ENCODE assay signal across 9 cellular contexts in the genomic region with DNA sequence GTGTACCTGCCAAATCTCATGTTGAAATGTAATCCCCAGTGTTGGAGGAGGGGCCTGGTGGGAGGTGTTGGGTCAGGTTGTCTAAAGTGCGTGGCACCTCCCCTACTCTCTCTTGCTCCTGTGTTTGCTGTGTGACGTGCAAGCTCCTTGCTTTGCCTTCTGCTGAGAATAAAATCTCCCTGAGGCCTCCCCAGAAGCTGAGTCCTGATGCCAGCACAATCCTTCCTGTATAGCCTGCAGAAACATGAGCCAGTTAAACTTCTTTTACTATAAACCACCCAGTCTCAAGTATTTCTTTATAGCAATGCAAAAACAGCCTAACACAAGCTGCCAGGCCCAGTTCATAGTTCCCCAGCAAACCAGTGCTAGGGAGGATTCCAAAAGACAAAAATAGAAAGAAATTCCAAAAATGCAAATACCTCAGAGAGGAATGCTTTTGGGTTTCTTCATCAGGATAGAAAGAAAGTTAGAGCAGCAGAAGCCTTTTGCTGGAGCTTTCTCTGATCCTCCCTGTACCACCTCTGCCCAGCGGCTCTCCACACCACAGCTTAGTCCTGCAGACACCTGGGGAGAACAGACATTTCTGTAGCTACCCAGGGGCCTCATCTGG. TPM values are rescaled to one million over a fixed set of nuclear protein-coding genes. Genes with fewer than 3 reads are reported as not detected.
DNase-seq lines count a peak whose midpoint lies in the region; ATAC-seq, FAIRE-seq and TF ChIP-seq lines count a peak whose summit lies in the region.
"Had no signal": no experiment of that assay in that cellular context is flagged by ENCODE, and none has a peak within 500 bp of the region (broad histone marks: within the 10 kb centered on the region; RNA-seq: fewer than 3 reads in every experiment).

No MANE protein-coding gene starts in this region.

- no peak overlapping the region for H2BK15ac ChIP-seq in H1 (ENCODE audit: low read length)
- H2BK15ac ChIP-seq in mesenchymal stem cell (ENCODE audit: low read depth, poor library complexity, severe bottlenecking) = no peak overlapping the region

- H4K8ac ChIP-seq in H1 (ENCODE audit: extremely low read depth, insufficient read depth, low read length) = no peak overlapping the region
- H4K8ac ChIP-seq in mesenchymal stem cell (ENCODE audit: low read length) = no peak overlapping the region

- H2AFZ ChIP-seq in H1 (ENCODE audit: low read length) = 0 out of 2 replicates have a peak overlapping the region, but pooled peaks have one; percentile 22
- H2AFZ ChIP-seq in mesenchymal stem cell (ENCODE audit: low read depth, low read length) = no peak overlapping the region

- H2AK5ac ChIP-seq in H1 (ENCODE audit: low read depth, low read length) (no peak overlapping the region), mesenchymal stem cell (ENCODE audit: low read length, severe bottlenecking) (no peak overlapping the region)

- H2BK12ac ChIP-seq in H1 (ENCODE audit: low read depth, low read length) (0 out of 2 replicates have a peak overlapping the region, but pooled peaks have one; percentile 17), mesenchymal stem cell (ENCODE audit: low read length in 2 of 2) (peak overlapping the region in 1 of 2 experiments; percentile 54)

- POLR2A ChIA-PET in H1 (lab: Charles Lee; ENCODE audit: partially characterized antibody) = interaction anchor here (0.7 to 1.5 kb wide), 4 partner anchors 18 to 28 kb away, joined by 3 to 9 read pairs (median 3); no protein-coding TSS in a partner anchor

- no peaks in the 10 kb centered on the region for H3K36me3 ChIP-seq in H1 (ENCODE audit: control insufficient read depth in 2 of 4, insufficient read depth in 4 of 4, low read length in 3 of 4)
- no peaks in the 10 kb centered on the region for H3K36me3 ChIP-seq in mesenchymal stem cell (ENCODE audit: control insufficient read depth in 1 of 2, insufficient read depth in 2 of 2, low read depth in 1 of 2, low read length in 2 of 2)
- H3K36me3 ChIP-seq in aorta (ENCODE audit: control insufficient read depth in 1 of 2, insufficient read depth in 2 of 2, low read length in 1 of 2) = no peaks in the 10 kb centered on the region

- H4K20me1 ChIP-seq in H1 (replicated peaks in 1 of 2; ENCODE audit: control insufficient read depth in 1 of 2, insufficient read depth in 2 of 2, low read length in 2 of 2) = no peaks in the 10 kb centered on the region

- peak overlapping the region in 1 of 2 experiments; percentile 37; a peak in 2 of 4 replicates for H3K4me2 ChIP-seq in H1 (ENCODE audit: insufficient read depth in 1 of 2, low read depth in 2 of 2, low read length in 2 of 2)
- H3K4me2 ChIP-seq in mesenchymal stem cell (ENCODE audit: low read length, poor library complexity, severe bottlenecking) = no peak overlapping the region

- H3K4ac ChIP-seq in H1 (replicated peaks; ENCODE audit: insufficient read length, low read depth, low read length) (no peak overlapping the region), mesenchymal stem cell (ENCODE audit: low read depth in 1 of 2, low read length in 2 of 2) (no peak overlapping the region)

- no peak overlapping the region for H3K9ac ChIP-seq in H1 (replicated peaks in 1 of 4; ENCODE audit: extremely low read depth in 1 of 4, low read depth in 3 of 4, low read length in 3 of 4)
- H3K9ac ChIP-seq in mesenchymal stem cell (ENCODE audit: low read length) = peak overlapping the region; percentile 56

- no peak for TF ChIP-seq EP300 in H1 (IDR thresholded peaks at IDR 0.05; ENCODE audit: borderline replicate concordance in 1 of 2, low read depth in 2 of 2, low read length in 2 of 2)

- H3K18ac ChIP-seq in H1 (ENCODE audit: extremely low read depth, low read length) (no peak overlapping the region), mesenchymal stem cell (ENCODE audit: low read depth in 1 of 2, low read length in 2 of 2) (peak overlapping the region in 1 of 2 experiments; percentile 57)

- no peak overlapping the region for H3K56ac ChIP-seq in H1 (replicated peaks; ENCODE audit: insufficient read length, low read depth, low read length)

- no peaks in the 10 kb centered on the region for H3K27me3 ChIP-seq in H1 (replicated peaks in 1 of 4; ENCODE audit: control insufficient read depth in 3 of 4, extremely low read depth in 1 of 4, insufficient read depth in 3 of 4, low read length in 3 of 4)
- no peaks in the 10 kb centered on the region for H3K27me3 ChIP-seq in mesenchymal stem cell (ENCODE audit: control insufficient read depth in 1 of 2, insufficient read depth in 1 of 2, low read length in 2 of 2)
- H3K27me3 ChIP-seq in aorta (ENCODE audit: control insufficient read depth in 1 of 2, insufficient read depth in 2 of 2, low read length in 1 of 2) = no peaks in the 10 kb centered on the region

- no peak overlapping the region for H4K5ac ChIP-seq in H1 (ENCODE audit: insufficient read length, low read depth, low read length)

- H3K27ac ChIP-seq in H1 (ENCODE audit: low read depth, low read length) (no peak overlapping the region), mesenchymal stem cell (ENCODE audit: low read length, poor library complexity, severe bottlenecking) (peak overlapping the region; percentile 86), aorta (ENCODE audit: low read depth in 1 of 2, low read length in 2 of 2) (peak overlapping the region; percentile 46 to 76)
- H3K27ac ChIP-seq: 22Rv1 had no signal

- peaks cover 10 to 11% of the 10 kb centered on the region in 2 experiments; a peak in 3 of 4 replicates for H3K9me3 ChIP-seq in H1 (ENCODE audit: insufficient read depth in 2 of 2, low read depth in 1 of 2, low read length in 1 of 2)
- H3K9me3 ChIP-seq in mesenchymal stem cell (ENCODE audit: control insufficient read depth, low read length) = no peaks in the 10 kb centered on the region
- H3K9me3 ChIP-seq in aorta (ENCODE audit: control insufficient read depth, low read length) = no peaks in the 10 kb centered on the region

- ATAC-seq in aorta (ENCODE audit: low FRiP score) = peak; percentile 33
- no peak for ATAC-seq in HG02642 (IDR thresholded peaks at IDR 0.05; ENCODE audit: poor library complexity, unreplicated experiment)

- CTCF ChIA-PET in H1 (lab: Charles Lee; ENCODE audit: partially characterized antibody) = interaction anchor here (0.6 to 1.7 kb wide), 5 partner anchors 31 to 90 kb away, joined by 3 to 5 read pairs (median 4); no protein-coding TSS in a partner anchor

- TF ChIP-seq RAD21 in H1 (IDR thresholded peaks at IDR 0.05 in 1 of 2, conservative IDR thresholded peaks at IDR 0.05 in 1 of 2; ENCODE audit: low read depth in 2 of 2, low read length in 2 of 2) = no peak

- H3K23me2 ChIP-seq in H1 (ENCODE audit: low read depth, low read length) = no peaks in the 10 kb centered on the region; the same call in 1 of the 2 replicates

- no peaks in the 10 kb centered on the region for H3K79me2 ChIP-seq in H1 (ENCODE audit: control insufficient read depth in 1 of 2, insufficient read depth in 2 of 2, low read length in 2 of 2)

- H3K79me1 ChIP-seq in H1 (ENCODE audit: low read depth, low read length) = no peaks in the 10 kb centered on the region; the same call in 1 of the 2 replicates
- no peaks in the 10 kb centered on the region for H3K79me1 ChIP-seq in mesenchymal stem cell (replicated peaks; ENCODE audit: low read length, poor library complexity, severe bottlenecking)

- H2BK5ac ChIP-seq in H1 (ENCODE audit: low read depth, low read length) = peak overlapping the region; percentile 66; the same call in 1 of the 2 replicates
- peak overlapping the region; percentile 11 for H2BK5ac ChIP-seq in mesenchymal stem cell (ENCODE audit: low read depth, low read length, poor library complexity, severe bottlenecking)

- intact Hi-C loops in aorta (cut with DNase I) = no loop called here

- H3K23ac ChIP-seq in H1 (ENCODE audit: insufficient read length) = no peak overlapping the region
- no peak overlapping the region for H3K23ac ChIP-seq in mesenchymal stem cell (ENCODE audit: low read length in 2 of 2)

- H4K91ac ChIP-seq in H1 (replicated peaks; ENCODE audit: insufficient read length, low read length) = no peak overlapping the region
- no peak overlapping the region for H4K91ac ChIP-seq in mesenchymal stem cell (ENCODE audit: low read length)

- H2BK120ac ChIP-seq in H1 (replicated peaks; ENCODE audit: low read depth, low read length) = no peak overlapping the region
- H2BK120ac ChIP-seq in mesenchymal stem cell (ENCODE audit: low read depth, low read length) = no peak overlapping the region

- WGBS in H1 (ENCODE audit: extremely low coverage in 1 of 2, insufficient coverage in 1 of 2, insufficient read length in 1 of 2, insufficient replicate concordance in 2 of 2, low coverage in 1 of 2, low lambda C conversion rate in 2 of 2, missing lambda C conversion rate in 1 of 2), 2 experiments = 73% methylated on average over 3 of the region's 3 CpGs; no CpG with 5 or more reads in 1 of the 2 experiments
- WGBS in mesenchymal stem cell = 61% methylated on average over 3 of the region's 3 CpGs
- 31 to 44% methylated on average over 3 of the region's 3 CpGs for WGBS in aorta, 2 donors

- H3K4me3 ChIP-seq in H1 (ENCODE audit: extremely low read depth in 1 of 4, insufficient read depth in 2 of 4, low read depth in 3 of 4, low read length in 4 of 4) (no peak overlapping the region), mesenchymal stem cell (ENCODE audit: insufficient read depth in 1 of 2, low read depth in 1 of 2, low read length in 2 of 2) (peak overlapping the region in 1 of 2 experiments; percentile 29), aorta (ENCODE audit: low read length in 2 of 2) (no peak overlapping the region)

- DNase-seq in NCI-H1436 (lab: John Stamatoyannopoulos, UW) (peak; percentile 49), NCI-H1436 treated with DMSO at 0.1 percent for 48 hours (lab: John Stamatoyannopoulos, UW) (no peak), H1 (ENCODE audit: low read depth in 1 of 2, low spot score in 2 of 2) (peak in 1 of 2 experiments; percentile 1), mesenchymal stem cell (peak; percentile 50), aorta (no peak), DMS114 treated with DMSO at 0.1 percent for 48 hours (lab: John Stamatoyannopoulos, UW; ENCODE audit: unreplicated experiment) (no peak), OCI-M1 (lab: John Stamatoyannopoulos, UW) (no peak)

- H3K14ac ChIP-seq in H1 (ENCODE audit: insufficient read length) = no peak overlapping the region
- H3K14ac ChIP-seq in mesenchymal stem cell (ENCODE audit: low read length in 2 of 2) = peak overlapping the region in 1 of 2 experiments; percentile 81

- peaks cover 0 to 10% (median 1%) of the 10 kb centered on the region in 4 experiments; a peak in 3 of 7 replicates for H3K4me1 ChIP-seq in H1 (replicated peaks in 1 of 4; ENCODE audit: control insufficient read depth in 3 of 4, insufficient read depth in 4 of 4, low read length in 3 of 4)
- H3K4me1 ChIP-seq in mesenchymal stem cell (ENCODE audit: control insufficient read depth, insufficient read depth, low read depth, low read length) = peaks cover 3% of the 10 kb centered on the region
- peaks cover 0 to 5% of the 10 kb centered on the region in 2 donors for H3K4me1 ChIP-seq in aorta (ENCODE audit: control insufficient read depth in 1 of 2, insufficient read depth in 2 of 2, low read length in 2 of 2)

- no peak for TF ChIP-seq POLR2A in H1 (IDR thresholded peaks at IDR 0.05; ENCODE audit: control extremely low read depth in 1 of 2, low read depth in 2 of 2, low read length in 2 of 2)

- no peak for FAIRE-seq in H1 (lab: Jason Lieb, UNC)

- no peak overlapping the region for H2BK20ac ChIP-seq in H1 (ENCODE audit: low read length)

- no peak for TF ChIP-seq CTCF in H1 (IDR thresholded peaks at IDR 0.05; ENCODE audit: control extremely low read depth in 1 of 3, insufficient read depth in 1 of 3, low read depth in 1 of 3, low read length in 3 of 3)

RNA-seq across cellular contexts. Expression of a gene that starts 25.9 kb away (rescaled TPM):
- total RNA-seq in H1 (2021; fragmentation: NEBNext Ultra II Directional; extraction: Animal tissue kit (Norgen Biotek cat#: 25700)) = 149 and 163 TPM in 2 replicates
- polyA plus RNA-seq in H1 (2011; rRNA removed) = 16.8 and 29.4 TPM in 2 replicates
- 40.4 TPM for polyA plus RNA-seq in H1 (2011; cell fraction: cytosol; rRNA removed)
- polyA plus RNA-seq in H1 (2011; cell fraction: nucleus; rRNA removed) = 19.2 TPM
- 77.7 to 131 TPM (median 82.9 TPM) in 4 replicates for polyA plus RNA-seq in H1 (2012, experiment 1 of 2)
- polyA plus RNA-seq in H1 (2012, experiment 2 of 2) = 13.3 TPM
- polyA plus RNA-seq in H1 (2013, experiment 1 of 2) = 85.8 TPM
- polyA plus RNA-seq in H1 (2013, experiment 2 of 2) = 86.9 TPM
- polyA minus RNA-seq in H1 (2011; rRNA and poly(A)+ RNA removed) = 39.5 and 61.4 TPM in 2 replicates
- 53.3 TPM for polyA minus RNA-seq in H1 (2011; cell fraction: cytosol; rRNA and poly(A)+ RNA removed)
- 51.8 TPM for polyA minus RNA-seq in H1 (2011; cell fraction: nucleus; rRNA and poly(A)+ RNA removed)
- 149 TPM for polyA plus RNA-seq in mesenchymal stem cell (2013, experiment 1 of 2)
- polyA plus RNA-seq in mesenchymal stem cell (2013, experiment 2 of 2) = 153 TPM
- 100 to 1,000 TPM; 122 to 153 TPM for total RNA-seq in aorta
- polyA plus RNA-seq in aorta = 10 to 100 TPM; 48.8 to 65.1 TPM

Comparison
In these comparisons a context has a peak if more than half of its experiments do, and no peak if none do; other contexts are left out.
1. DNase-seq: peak in NCI-H1436 (single experiment) and mesenchymal stem cell (single experiment); none in NCI-H1436 treated with DMSO at 0.1 percent for 48 hours (single experiment), aorta (0 of 2), DMS114 treated with DMSO at 0.1 percent for 48 hours (single experiment) and OCI-M1 (single experiment).